Comparison of ENCODE assay signal across 11 cellular contexts in genomic region chr14:65255583-65256443, GRCh38.
DNase-seq lines count a peak whose midpoint lies in the region; ATAC-seq and TF ChIP-seq lines count a peak whose summit lies in the region.
"Had no signal": no experiment of that assay in that cellular context is flagged by ENCODE, and none has a peak within 500 bp of the region (broad histone marks: within the 10 kb centered on the region; RNA-seq: fewer than 3 reads in every experiment).

No MANE protein-coding gene starts in this region.

- H3K14ac ChIP-seq in neuronal stem cell (ENCODE audit: low read length) = no peak overlapping the region

- in situ Hi-C loops in GM13977 (cut with MboI; ENCODE audit: low pct_unique_long_range_greater_than_20kb, low sequenced_read_pairs, unreplicated experiment) = no loop called here

- TF ChIP-seq CTCF in GM13977 (IDR thresholded peaks at IDR 0.05; ENCODE audit: extremely low read depth, insufficient read depth, missing control alignments) (peak; percentile 11), choroid plexus epithelial cell (conservative IDR thresholded peaks at IDR 0.05; ENCODE audit: low read depth, low read length) (peak; percentile 7)

- H3K27ac ChIP-seq in neuronal stem cell (replicated peaks; ENCODE audit: low read length) = no peak overlapping the region
- H3K27ac ChIP-seq: ovary, suprapubic skin had no signal

- H3K4me2 ChIP-seq in neuronal stem cell (ENCODE audit: insufficient read depth, low read length, poor library complexity, severe bottlenecking) = no peak overlapping the region

- H2AK5ac ChIP-seq in neuronal stem cell (ENCODE audit: low read depth, low read length) = no peak overlapping the region

- no peak overlapping the region for H2BK5ac ChIP-seq in neuronal stem cell (ENCODE audit: low read length)

- H4K8ac ChIP-seq in neuronal stem cell (ENCODE audit: low read depth, low read length) = no peak overlapping the region

- no peaks in the 10 kb centered on the region for H3K79me1 ChIP-seq in neuronal stem cell (ENCODE audit: low read depth, low read length)

- H2BK120ac ChIP-seq in neuronal stem cell (ENCODE audit: low read depth, low read length) = no peak overlapping the region

- DNase-seq in GM13977 (ENCODE audit: low spot score) (no peak), NCI-H2171 treated with DMSO at 0.1 percent for 48 hours (lab: John Stamatoyannopoulos, UW) (peak; percentile 70), choroid plexus epithelial cell (ENCODE audit: low read depth) (peak; percentile 48), neuronal stem cell (ENCODE audit: low spot score) (no peak), T-helper 2 cell (no peak), dermis blood vessel endothelial cell (no peak)
- DNase-seq: effector memory CD4-positive, alpha-beta T cell; ovary had no signal

- H2BK15ac ChIP-seq in neuronal stem cell (ENCODE audit: low read length) = no peak overlapping the region

- H3K36me3 ChIP-seq in neuronal stem cell (replicated peaks in 1 of 2; ENCODE audit: control insufficient read depth in 2 of 2, insufficient read depth in 2 of 2, low read length in 2 of 2) = no peaks in the 10 kb centered on the region
- H3K36me3 ChIP-seq: ovary, suprapubic skin had no signal

- no peaks in the 10 kb centered on the region for H3K9me3 ChIP-seq in neuronal stem cell (replicated peaks in 1 of 2; ENCODE audit: control insufficient read depth in 2 of 2, insufficient read depth in 1 of 2, low read depth in 1 of 2, low read length in 2 of 2)
- H3K9me3 ChIP-seq: ovary, suprapubic skin had no signal

- H2AFZ ChIP-seq in neuronal stem cell (ENCODE audit: low read length) = no peak overlapping the region

- no peak for ATAC-seq in HG02981 (IDR thresholded peaks at IDR 0.05; ENCODE audit: unreplicated experiment)
- no peak for ATAC-seq in GM18868 (IDR thresholded peaks at IDR 0.05; ENCODE audit: unreplicated experiment)

- H2BK12ac ChIP-seq in neuronal stem cell (ENCODE audit: low read length) = no peak overlapping the region

- no peaks in the 10 kb centered on the region for H3K27me3 ChIP-seq in neuronal stem cell (ENCODE audit: control insufficient read depth in 3 of 3, insufficient read depth in 3 of 3, low read depth in 1 of 3, low read length in 3 of 3)
- H3K27me3 ChIP-seq: ovary, suprapubic skin had no signal

- H3K18ac ChIP-seq in neuronal stem cell (ENCODE audit: low read length) = peak overlapping the region; percentile 11

- no peak overlapping the region for H4K91ac ChIP-seq in neuronal stem cell (ENCODE audit: low read depth, low read length, poor library complexity)

- H3K4ac ChIP-seq in neuronal stem cell (ENCODE audit: low read length) = no peak overlapping the region

- no CpG with 5 or more reads among the region's 8 CpGs for WGBS in neuronal stem cell (ENCODE audit: extremely low coverage in 2 of 2, insufficient read length in 2 of 2, insufficient replicate concordance in 1 of 2), 2 donors

- peaks cover 0 to 8% of the 10 kb centered on the region in 2 donors for H3K4me1 ChIP-seq in neuronal stem cell (ENCODE audit: control insufficient read depth in 2 of 2, insufficient read depth in 1 of 2, low read depth in 1 of 2, low read length in 2 of 2)

- no peak overlapping the region for H3K9ac ChIP-seq in neuronal stem cell (ENCODE audit: low read depth, low read length, poor library complexity)

- H3K4me3 ChIP-seq in choroid plexus epithelial cell (ENCODE audit: low read depth, low read length) (no peak overlapping the region), neuronal stem cell (ENCODE audit: low read length in 2 of 2) (no peak overlapping the region)
- H3K4me3 ChIP-seq: ovary, suprapubic skin had no signal

- no peak overlapping the region for H3K23ac ChIP-seq in neuronal stem cell (ENCODE audit: low read depth, low read length, poor library complexity)

Comparison
In these comparisons a context has a peak if more than half of its experiments do, and no peak if none do; other contexts are left out.
1. DNase-seq: peak in NCI-H2171 treated with DMSO at 0.1 percent for 48 hours (single experiment) and choroid plexus epithelial cell (single experiment); none in GM13977 (single experiment), neuronal stem cell (single experiment), T-helper 2 cell (0 of 5) and dermis blood vessel endothelial cell (single experiment).